12 cellular contexts compared by ENCODE assay signal in the genomic region with DNA sequence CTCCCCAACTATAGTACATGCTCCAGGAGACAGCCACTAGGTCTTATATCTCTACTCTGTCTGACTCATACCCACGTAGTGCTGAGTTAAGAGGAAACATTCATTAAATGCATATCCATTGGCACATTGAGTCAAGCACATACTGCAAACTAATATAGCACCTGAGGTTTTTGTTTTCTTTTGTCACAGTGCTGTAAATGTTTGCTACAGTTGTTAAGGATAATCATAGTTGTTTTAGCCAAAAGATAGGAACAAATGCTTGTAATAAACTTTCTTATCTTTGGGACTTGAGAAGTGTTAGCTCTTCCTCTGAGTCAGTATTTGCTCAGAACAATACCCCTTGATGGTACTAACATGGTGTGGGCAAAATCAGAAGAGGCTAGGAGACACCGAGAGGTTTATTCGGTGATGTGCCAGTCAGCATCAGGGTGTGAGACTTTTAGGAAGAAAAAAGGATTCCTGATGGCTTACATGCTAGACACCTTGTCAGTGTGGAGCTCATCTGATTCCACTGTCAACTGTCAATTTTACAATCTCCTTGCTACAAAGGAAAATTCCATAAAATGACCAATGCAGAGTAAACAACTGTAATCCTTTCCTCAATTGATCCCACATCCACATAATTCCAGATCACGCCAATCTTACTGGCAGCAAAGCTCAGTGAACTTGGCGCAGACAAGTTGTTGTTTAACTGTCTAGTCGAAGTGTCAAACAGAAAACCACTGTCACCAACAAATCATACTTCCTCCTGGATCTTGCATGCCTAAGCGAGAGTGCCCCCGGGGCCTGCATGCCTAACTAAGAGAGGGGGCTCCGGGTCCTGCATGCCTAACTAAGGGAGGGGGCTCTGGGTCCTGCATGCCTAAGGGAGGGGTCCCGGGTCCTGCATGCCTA. TPM values are rescaled to one million over a fixed set of nuclear protein-coding genes. Genes with fewer than 3 reads are reported as not detected.
DNase-seq lines count a peak whose midpoint lies in the region; ATAC-seq and TF ChIP-seq lines count a peak whose summit lies in the region.
"Had no signal": no experiment of that assay in that cellular context is flagged by ENCODE, and none has a peak within 500 bp of the region (broad histone marks: within the 10 kb centered on the region; RNA-seq: fewer than 3 reads in every experiment).

No MANE protein-coding gene starts in this region.

- WGBS in smooth muscle cell (ENCODE audit: low lambda C conversion rate), result 29% methylated on average over 10 of the region's 10 CpGs
- WGBS in upper lobe of left lung, 2 donors, result 79 to 82% methylated on average over 7 to 10 of the region's 10 CpGs

- CTCF ChIA-PET in RWPE1 (lab: Yijun Ruan, JAX), result interaction anchor here (0.5 to 0.7 kb wide), 2 partner anchors 13 to 20 kb away, joined by 3 to 4 read pairs; no protein-coding TSS in a partner anchor

- ATAC-seq in activated T-cell treated with anti-CD3 and anti-CD28 coated beads, Interleukin-2, amount 50 U/mL, for 72 hours (replicated peaks in 1 of 2), result peak; percentile 74 to 94
- ATAC-seq in activated T-cell treated with anti-CD3 and anti-CD28 coated beads, Interleukin-2, amount 50 U/mL, for 4 hours, result no peak
- no peak for ATAC-seq in upper lobe of left lung (ENCODE audit: low FRiP score in 2 of 2)
- ATAC-seq in HG02798 (IDR thresholded peaks at IDR 0.05; ENCODE audit: poor library complexity, unreplicated experiment), result no peak
- ATAC-seq: sciatic nerve had no signal

- no peaks in the 10 kb centered on the region for H3K9me3 Mint-ChIP-seq in activated T-cell treated with anti-CD3 and anti-CD28 coated beads, Interleukin-2, amount 50 U/mL, for 72 hours
- no peaks in the 10 kb centered on the region for H3K9me3 Mint-ChIP-seq in activated T-cell treated with anti-CD3 and anti-CD28 coated beads, Interleukin-2, amount 50 U/mL, for 4 hours

- H3K4me1 ChIP-seq in fibroblast of lung (ENCODE audit: control insufficient read depth, extremely low read depth, insufficient read depth, low read length) (peaks cover 17% of the 10 kb centered on the region), smooth muscle cell (ENCODE audit: low read depth) (peaks cover 38% of the 10 kb centered on the region), upper lobe of left lung (no peaks in the 10 kb centered on the region)

- DNase-seq in activated T-cell treated with anti-CD3 and anti-CD28 coated beads, Interleukin-2, amount 50 U/mL, for 72 hours, result no peak
- no peak for DNase-seq in activated T-cell treated with anti-CD3 and anti-CD28 coated beads, Interleukin-2, amount 50 U/mL, for 4 hours
- peak; percentile 34 for DNase-seq in RWPE1 (ENCODE audit: low spot score)
- peak; percentile 17 to 80 for DNase-seq in fibroblast of lung (ENCODE audit: low read depth in 2 of 2)
- DNase-seq in smooth muscle cell (lab: John Stamatoyannopoulos, UW; ENCODE audit: unreplicated experiment), result no peak
- DNase-seq in upper lobe of left lung, result no peak
- no peak for DNase-seq in NCI-H748 treated with DMSO at 0.1 percent for 48 hours (lab: John Stamatoyannopoulos, UW)
- DNase-seq: activated T-cell treated with anti-CD3 and anti-CD28 coated beads, Interleukin-2, amount 50 U/mL, for 1 hour; caudate nucleus; NCI-H1436 treated with DMSO at 0.1 percent for 48 hours had no signal

- no peak overlapping the region; the same call in 1 of the 2 replicates for H3K27ac ChIP-seq in RWPE1
- no peak overlapping the region for H3K27ac ChIP-seq in fibroblast of lung (ENCODE audit: insufficient read depth, low read length)
- peak overlapping the region; percentile 80 for H3K27ac ChIP-seq in smooth muscle cell (ENCODE audit: low read depth)
- no peak overlapping the region for H3K27ac ChIP-seq in upper lobe of left lung

- H3K9ac ChIP-seq in fibroblast of lung (ENCODE audit: insufficient read depth, low read length), result no peak overlapping the region
- no peak overlapping the region for H3K9ac ChIP-seq in smooth muscle cell (ENCODE audit: low read depth)

- no peak for TF ChIP-seq POLR2A in upper lobe of left lung (IDR thresholded peaks at IDR 0.05)

- TF ChIP-seq CTCF in RWPE1 (conservative IDR thresholded peaks at IDR 0.05; ENCODE audit: low read depth) (no peak), fibroblast of lung (conservative IDR thresholded peaks at IDR 0.05 in 1 of 2, IDR thresholded peaks at IDR 0.05 in 1 of 2; ENCODE audit: low read depth in 1 of 2, low read length in 2 of 2) (no peak), smooth muscle cell (IDR thresholded peaks at IDR 0.05; ENCODE audit: borderline replicate concordance, insufficient read depth, poor library complexity, severe bottlenecking) (no peak), upper lobe of left lung (IDR thresholded peaks at IDR 0.05) (no peak)

- no peaks in the 10 kb centered on the region for H3K4me1 Mint-ChIP-seq in activated T-cell treated with anti-CD3 and anti-CD28 coated beads, Interleukin-2, amount 50 U/mL, for 72 hours (ENCODE audit: low read depth)
- no peaks in the 10 kb centered on the region for H3K4me1 Mint-ChIP-seq in activated T-cell treated with anti-CD3 and anti-CD28 coated beads, Interleukin-2, amount 50 U/mL, for 4 hours (ENCODE audit: low read depth)

- H3K4me3 ChIP-seq in fibroblast of lung (replicated peaks in 1 of 4; ENCODE audit: control extremely low read depth in 1 of 4, insufficient read depth in 1 of 4, low read depth in 3 of 4, low read length in 4 of 4) (no peak overlapping the region), smooth muscle cell (no peak overlapping the region), upper lobe of left lung (no peak overlapping the region)

- H3K4me2 ChIP-seq in fibroblast of lung (ENCODE audit: extremely low read depth, insufficient read depth, low read length) (no peak overlapping the region), smooth muscle cell (peak overlapping the region; percentile 57)

- POLR2A ChIA-PET in RWPE1 (lab: Yijun Ruan, JAX; ENCODE audit: low non-redundant PET), result no interaction called here

- peaks cover 26% of the 10 kb centered on the region for H3F3A ChIP-seq in smooth muscle cell (ENCODE audit: low read depth)

- no peak overlapping the region for H3K27ac Mint-ChIP-seq in activated T-cell treated with anti-CD3 and anti-CD28 coated beads, Interleukin-2, amount 50 U/mL, for 72 hours

- H3K9me3 ChIP-seq in fibroblast of lung (ENCODE audit: control insufficient read depth, insufficient read depth, low read depth, low read length), result no peaks in the 10 kb centered on the region
- no peaks in the 10 kb centered on the region for H3K9me3 ChIP-seq in smooth muscle cell (replicated peaks; ENCODE audit: low read depth)
- H3K9me3 ChIP-seq in upper lobe of left lung, result no peaks in the 10 kb centered on the region

- no peak overlapping the region for H3K4me3 Mint-ChIP-seq in activated T-cell treated with anti-CD3 and anti-CD28 coated beads, Interleukin-2, amount 50 U/mL, for 72 hours
- H3K4me3 Mint-ChIP-seq in activated T-cell treated with anti-CD3 and anti-CD28 coated beads, Interleukin-2, amount 50 U/mL, for 4 hours, result no peak overlapping the region

- H3K36me3 ChIP-seq in fibroblast of lung (ENCODE audit: control insufficient read depth, insufficient read depth, low read length) (no peaks in the 10 kb centered on the region), smooth muscle cell (ENCODE audit: low read depth) (no peaks in the 10 kb centered on the region), upper lobe of left lung (no peaks in the 10 kb centered on the region)

- H2AFZ ChIP-seq in fibroblast of lung (ENCODE audit: low read length), result no peak overlapping the region
- no peak overlapping the region for H2AFZ ChIP-seq in smooth muscle cell (ENCODE audit: low read depth)

- H3K79me2 ChIP-seq in fibroblast of lung (ENCODE audit: control insufficient read depth, insufficient read depth, low read length), result no peaks in the 10 kb centered on the region
- H3K79me2 ChIP-seq in smooth muscle cell (ENCODE audit: low read depth), result no peaks in the 10 kb centered on the region

- H4K20me1 ChIP-seq in fibroblast of lung (ENCODE audit: control insufficient read depth, extremely low read depth, insufficient read depth, low read length) (no peaks in the 10 kb centered on the region), smooth muscle cell (ENCODE audit: low read depth) (no peaks in the 10 kb centered on the region)

- peaks cover 21% of the 10 kb centered on the region for H3K27me3 Mint-ChIP-seq in activated T-cell treated with anti-CD3 and anti-CD28 coated beads, Interleukin-2, amount 50 U/mL, for 72 hours (ENCODE audit: low read depth)
- peaks cover 10% of the 10 kb centered on the region for H3K27me3 Mint-ChIP-seq in activated T-cell treated with anti-CD3 and anti-CD28 coated beads, Interleukin-2, amount 50 U/mL, for 4 hours (ENCODE audit: low read depth)

- no peaks in the 10 kb centered on the region for H3K36me3 Mint-ChIP-seq in activated T-cell treated with anti-CD3 and anti-CD28 coated beads, Interleukin-2, amount 50 U/mL, for 72 hours (ENCODE audit: insufficient read depth in 2 of 2)
- no peaks in the 10 kb centered on the region for H3K36me3 Mint-ChIP-seq in activated T-cell treated with anti-CD3 and anti-CD28 coated beads, Interleukin-2, amount 50 U/mL, for 4 hours (ENCODE audit: insufficient read depth)

- TF ChIP-seq EP300 in upper lobe of left lung (IDR thresholded peaks at IDR 0.05), result no peak

- no peaks in the 10 kb centered on the region for H3K27me3 ChIP-seq in fibroblast of lung (ENCODE audit: control insufficient read depth, insufficient read depth, low read length)
- no peaks in the 10 kb centered on the region for H3K27me3 ChIP-seq in smooth muscle cell (ENCODE audit: low read depth)
- H3K27me3 ChIP-seq in upper lobe of left lung, result no peaks in the 10 kb centered on the region

RNA-seq across cellular contexts. Expression of a gene that starts 36.1 kb away (rescaled TPM):
- under 1 TPM in 1 of 2 donors, not detected in 1; 0.07 TPM for total RNA-seq in activated T-cell treated with anti-CD3 and anti-CD28 coated beads, Interleukin-2, amount 50 U/mL, for 72 hours
- not detected for total RNA-seq in activated T-cell treated with anti-CD3 and anti-CD28 coated beads, Interleukin-2, amount 50 U/mL, for 4 hours
- total RNA-seq in fibroblast of lung, result under 0.01 and 1.0 TPM in 2 replicates
- 1.7 and 13.9 TPM in 2 replicates for polyA plus RNA-seq in fibroblast of lung
- polyA plus RNA-seq in fibroblast of lung (2012), result 1.1 and 8.5 TPM in 2 replicates
- 1.0 and 3.7 TPM in 2 replicates for polyA minus RNA-seq in fibroblast of lung (ENCODE audit: low replicate concordance)
- total RNA-seq in smooth muscle cell, result 28.9 and 31.4 TPM in 2 replicates
- 13.4 and 15.9 TPM in 2 replicates for polyA plus RNA-seq in smooth muscle cell
- under 1 TPM in 3 of 6 donors, not detected in 3; 0.10 to 0.54 (median 0.31) TPM for total RNA-seq in upper lobe of left lung

Comparison
In these comparisons a context has a peak if more than half of its experiments do, and no peak if none do; other contexts are left out.
1. ATAC-seq: peak in activated T-cell treated with anti-CD3 and anti-CD28 coated beads, Interleukin-2, amount 50 U/mL, for 72 hours (2 of 2); none in activated T-cell treated with anti-CD3 and anti-CD28 coated beads, Interleukin-2, amount 50 U/mL, for 4 hours (0 of 2), upper lobe of left lung (0 of 2) and HG02798 (single experiment).
2. DNase-seq: peak in RWPE1 (single experiment) and fibroblast of lung (2 of 2); none in activated T-cell treated with anti-CD3 and anti-CD28 coated beads, Interleukin-2, amount 50 U/mL, for 72 hours (0 of 2), activated T-cell treated with anti-CD3 and anti-CD28 coated beads, Interleukin-2, amount 50 U/mL, for 4 hours (single experiment), smooth muscle cell (single experiment), upper lobe of left lung (0 of 2) and NCI-H748 treated with DMSO at 0.1 percent for 48 hours (single experiment).
3. RNA of a gene that starts 36.1 kb away (total RNA-seq): 28.9 to 31.4 TPM in smooth muscle cell; 0.10 to 0.54 TPM in upper lobe of left lung, 0.07 TPM in activated T-cell treated with anti-CD3 and anti-CD28 coated beads, Interleukin-2, amount 50 U/mL, for 72 hours, not detected in activated T-cell treated with anti-CD3 and anti-CD28 coated beads, Interleukin-2, amount 50 U/mL, for 4 hours and under 0.01 to 1.0 TPM in fibroblast of lung; every median in the first group is over 10 times any median in the second.